Comparison of ENCODE assay signal across 14 cellular contexts in genomic region chr14:99136401-99136800, GRCh38.
A peak's percentile ranks its signal among the peaks of the same experiment; 100 is the strongest.
DNase-seq lines count a peak whose midpoint lies in the region; ATAC-seq, FAIRE-seq and TF ChIP-seq lines count a peak whose summit lies in the region.
"Had no signal": no experiment of that assay in that cellular context is flagged by ENCODE, and none has a peak within 500 bp of the region (broad histone marks: within the 10 kb centered on the region; RNA-seq: fewer than 3 reads in every experiment).

No MANE protein-coding gene starts in this region.

- H3K4me3 ChIP-seq in kidney (ENCODE audit: low read length in 2 of 2) (no peak overlapping the region), sigmoid colon (no peak overlapping the region), upper lobe of left lung (no peak overlapping the region)
- H3K4me3 ChIP-seq: BLaER1 treated with 17β-estradiol and CSF1 and Interleukin-3, amounts not matched to agents 10 nM and 100 nM had no signal

- H3K14ac ChIP-seq in H9 (ENCODE audit: insufficient read depth, low read length): no peak overlapping the region

- no peak for TF ChIP-seq CTCF in H9 (conservative IDR thresholded peaks at IDR 0.05)
- no peak for TF ChIP-seq CTCF in kidney (IDR thresholded peaks at IDR 0.05; ENCODE audit: borderline replicate concordance, extremely low read depth, insufficient read depth)
- TF ChIP-seq CTCF in sigmoid colon (IDR thresholded peaks at IDR 0.05): no peak
- no peak for TF ChIP-seq CTCF in upper lobe of left lung (IDR thresholded peaks at IDR 0.05)

- H3K4me1 ChIP-seq in H9 (ENCODE audit: insufficient read depth, low read length) (no peaks in the 10 kb centered on the region), kidney (ENCODE audit: control insufficient read depth in 1 of 2, insufficient read depth in 1 of 2, low read depth in 1 of 2, low read length in 2 of 2) (no peaks in the 10 kb centered on the region), sigmoid colon (peaks cover 0 to 17% (median 15%) of the 10 kb centered on the region in 4 donors), upper lobe of left lung (no peaks in the 10 kb centered on the region)

- H3T11ph ChIP-seq in H9 (ENCODE audit: low read length): no peak overlapping the region

- H3K9me3 Mint-ChIP-seq in H9: no peaks in the 10 kb centered on the region

- FAIRE-seq in kidney (lab: Jason Lieb, UNC): no peak
- FAIRE-seq: H54 had no signal

- H3K27ac ChIP-seq in H9 (ENCODE audit: insufficient read length, low read depth, low read length): no peak overlapping the region
- no peak overlapping the region for H3K27ac ChIP-seq in kidney (ENCODE audit: low read depth in 2 of 2, low read length in 2 of 2)
- no peak overlapping the region for H3K27ac ChIP-seq in sigmoid colon
- H3K27ac ChIP-seq in upper lobe of left lung: no peak overlapping the region
- H3K27ac ChIP-seq: BLaER1 treated with 17β-estradiol and CSF1 and Interleukin-3, amounts not matched to agents 10 nM and 100 nM had no signal

- no peaks in the 10 kb centered on the region for H3K79me2 ChIP-seq in H9 (ENCODE audit: insufficient read depth, low read length)

- no peak overlapping the region for H3K18ac ChIP-seq in H9 (ENCODE audit: insufficient read length, low read depth, low read length)

- no peak overlapping the region for H2BK12ac ChIP-seq in H9 (ENCODE audit: insufficient read length, low read depth, low read length)

- H3K4me2 ChIP-seq in H9 (ENCODE audit: insufficient read depth, insufficient read length, low read length): no peak overlapping the region
- H3K4me2 ChIP-seq: BLaER1 treated with 17β-estradiol and CSF1 and Interleukin-3, amounts not matched to agents 10 nM and 100 nM had no signal

- H4K91ac ChIP-seq in H9 (ENCODE audit: insufficient read length, low read depth, low read length): no peak overlapping the region

- H2BK5ac ChIP-seq in H9 (ENCODE audit: insufficient read length, low read length): no peak overlapping the region

- DNase-seq in H9 (peak; percentile 4), kidney (peak; percentile 15), sigmoid colon (peak; percentile 48), upper lobe of left lung (no peak), Kasumi-1 (lab: John Stamatoyannopoulos, UW) (no peak), NOMO-1 treated with DMSO at 0.1 percent for 48 hours (lab: John Stamatoyannopoulos, UW; ENCODE audit: unreplicated experiment) (no peak), cardiac septum (ENCODE audit: low spot score) (no peak)
- DNase-seq in activated CD8-positive, alpha-beta memory T cell treated with anti-CD3 and anti-CD28 coated beads, Interleukin-2, amount 50 U/mL, for 48 hours: peak; percentile 3
- DNase-seq: ACHN; CD4-positive, CD25-positive, alpha-beta regulatory T cell; DMS53; GF-D8 had no signal

- no peaks in the 10 kb centered on the region for H3K79me1 ChIP-seq in H9 (ENCODE audit: insufficient read depth, low read depth, low read length, poor library complexity, severe bottlenecking)

- H3K9me3 ChIP-seq in H9 (ENCODE audit: control insufficient read depth, low read depth, low read length) (no peaks in the 10 kb centered on the region), kidney (ENCODE audit: control insufficient read depth in 1 of 2, low read length in 2 of 2) (no peaks in the 10 kb centered on the region), sigmoid colon (no peaks in the 10 kb centered on the region), upper lobe of left lung (no peaks in the 10 kb centered on the region)
- H3K9me3 ChIP-seq: BLaER1 treated with 17β-estradiol and CSF1 and Interleukin-3, amounts not matched to agents 10 nM and 100 nM had no signal

- no peaks in the 10 kb centered on the region for H3K23me2 ChIP-seq in H9 (ENCODE audit: insufficient read length, low read depth, low read length, poor library complexity, severe bottlenecking)

- peaks cover 2% of the 10 kb centered on the region for H3K27me3 Mint-ChIP-seq in H9 (ENCODE audit: low read depth)
- H3K27me3 Mint-ChIP-seq: CD4-positive, CD25-positive, alpha-beta regulatory T cell had no signal

- no peak overlapping the region for H3K23ac ChIP-seq in H9 (ENCODE audit: insufficient read length, low read depth, low read length)

- H3K4me1 Mint-ChIP-seq in H9: peaks cover 22 to 26% of the 10 kb centered on the region in 2 experiments

- H3K4ac ChIP-seq in H9 (ENCODE audit: low read depth, low read length): no peak overlapping the region

- intact Hi-C loops in kidney (cut with DNase I) (no loop called here), sigmoid colon (cut with DNase I) (no loop called here), cardiac septum (cut with DNase I) (no loop called here)

- H2AK5ac ChIP-seq in H9 (ENCODE audit: insufficient read length, low read length): no peak overlapping the region

- no peaks in the 10 kb centered on the region for H4K20me1 ChIP-seq in H9 (ENCODE audit: control insufficient read depth, insufficient read depth, insufficient read length)
- H4K20me1 ChIP-seq: BLaER1 treated with 17β-estradiol and CSF1 and Interleukin-3, amounts not matched to agents 10 nM and 100 nM had no signal

- H2AFZ ChIP-seq in H9 (ENCODE audit: low read length): no peak overlapping the region

- H3K56ac ChIP-seq in H9 (ENCODE audit: insufficient read length, low read depth, low read length): no peak overlapping the region

- no peak overlapping the region for H3K27ac Mint-ChIP-seq in H9

- TF ChIP-seq EP300 in sigmoid colon (IDR thresholded peaks at IDR 0.05): no peak
- no peak for TF ChIP-seq EP300 in upper lobe of left lung (IDR thresholded peaks at IDR 0.05)

- H2BK15ac ChIP-seq in H9 (ENCODE audit: low read depth, low read length): no peak overlapping the region

- no peaks in the 10 kb centered on the region for H3K36me3 ChIP-seq in kidney (ENCODE audit: control insufficient read depth in 1 of 2, insufficient read depth in 2 of 2, low read length in 2 of 2)
- no peaks in the 10 kb centered on the region for H3K36me3 ChIP-seq in sigmoid colon
- no peaks in the 10 kb centered on the region for H3K36me3 ChIP-seq in upper lobe of left lung
- H3K36me3 ChIP-seq: BLaER1 treated with 17β-estradiol and CSF1 and Interleukin-3, amounts not matched to agents 10 nM and 100 nM had no signal

- H3K4me3 Mint-ChIP-seq in H9: no peak overlapping the region
- H3K4me3 Mint-ChIP-seq: CD4-positive, CD25-positive, alpha-beta regulatory T cell had no signal

- ATAC-seq in upper lobe of left lung (ENCODE audit: low FRiP score in 2 of 2): no peak

- TF ChIP-seq POLR2A in sigmoid colon (IDR thresholded peaks at IDR 0.05) (no peak), upper lobe of left lung (IDR thresholded peaks at IDR 0.05) (no peak)

- H2BK20ac ChIP-seq in H9 (ENCODE audit: low read depth, low read length, poor library complexity, severe bottlenecking): no peak overlapping the region

- H3K36me3 Mint-ChIP-seq in H9 (ENCODE audit: insufficient read depth in 1 of 3, low read depth in 3 of 3): no peaks in the 10 kb centered on the region; a peak in 1 of 7 replicates

- H4K5ac ChIP-seq in H9 (ENCODE audit: insufficient read length, low read depth, low read length): no peak overlapping the region

- WGBS in H9 (ENCODE audit: extremely low coverage, insufficient read length, low lambda C conversion rate): no CpG with 5 or more reads among the region's 7 CpGs
- 91 to 92% methylated on average over 7 of the region's 7 CpGs for WGBS in sigmoid colon, 2 donors
- WGBS in upper lobe of left lung, 2 donors: 88 to 94% methylated on average over 7 of the region's 7 CpGs

- no peak overlapping the region for H4K8ac ChIP-seq in H9 (replicated peaks; ENCODE audit: insufficient read length, low read depth, low read length)

- no peaks in the 10 kb centered on the region for H3K27me3 ChIP-seq in H9 (ENCODE audit: insufficient read depth, low read length)
- no peaks in the 10 kb centered on the region for H3K27me3 ChIP-seq in sigmoid colon
- no peaks in the 10 kb centered on the region for H3K27me3 ChIP-seq in upper lobe of left lung
- H3K27me3 ChIP-seq: BLaER1 treated with 17β-estradiol and CSF1 and Interleukin-3, amounts not matched to agents 10 nM and 100 nM had no signal

- H2BK120ac ChIP-seq in H9 (ENCODE audit: low read depth, low read length, poor library complexity, severe bottlenecking): no peak overlapping the region

- H3K9ac ChIP-seq in H9 (ENCODE audit: extremely low read depth, insufficient read length, low read length) (no peak overlapping the region), kidney (ENCODE audit: low read length in 2 of 2) (no peak overlapping the region)
- H3K9ac ChIP-seq: BLaER1 treated with 17β-estradiol and CSF1 and Interleukin-3, amounts not matched to agents 10 nM and 100 nM had no signal

Comparison
In these comparisons a context has a peak if more than half of its experiments do, and no peak if none do; other contexts are left out.
1. DNase-seq: peak in H9 (single experiment), activated CD8-positive, alpha-beta memory T cell treated with anti-CD3 and anti-CD28 coated beads, Interleukin-2, amount 50 U/mL, for 48 hours (single experiment), kidney (single experiment) and sigmoid colon (single experiment); none in upper lobe of left lung (0 of 2), Kasumi-1 (0 of 2), NOMO-1 treated with DMSO at 0.1 percent for 48 hours (single experiment) and cardiac septum (single experiment).